In genomic region chr12:3532931-3533702, GRCh38 we compare ENCODE assay signal across 23 cellular contexts. TPM values are rescaled to one million over a fixed set of nuclear protein-coding genes. Genes with fewer than 3 reads are reported as not detected.
"Had no signal": no experiment of that assay in that cellular context is flagged by ENCODE, and none has a peak within 500 bp of the region (broad histone marks: within the 10 kb centered on the region; RNA-seq: fewer than 3 reads in every experiment).

No MANE protein-coding gene starts in this region.

- ATAC-seq: effector memory CD8-positive, alpha-beta T cell; left lobe of liver had no signal

- H3K4me3 Mint-ChIP-seq: activated naive CD8-positive, alpha-beta T cell treated with anti-CD3 and anti-CD28 coated beads for 36 hours; effector memory CD8-positive, alpha-beta T cell; memory B cell; nephron progenitor cell; WTC11 had no signal

- H3K36me3 ChIP-seq: esophagus squamous epithelium, gastrocnemius medialis, sigmoid colon, SJSA1 had no signal

- DNase-seq: activated naive CD4-positive, alpha-beta T cell treated with Interleukin-2 at 50 U/mL for 16 hours; activated naive CD8-positive, alpha-beta T cell treated with anti-CD3 and anti-CD28 coated beads for 36 hours; activated T-cell treated with anti-CD3 and anti-CD28 coated beads, Interleukin-2, amount 50 U/mL, for 48 hours; dermis blood vessel endothelial cell; effector memory CD8-positive, alpha-beta T cell; esophagus squamous epithelium; nephron progenitor cell; sigmoid colon; stimulated activated CD4-positive, alpha-beta T cell treated with anti-CD3 and anti-CD28 coated beads, Interleukin-2, amount 100 ng/mL, for 48 hours; stimulated activated naive CD4-positive, alpha-beta T cell treated with Interleukin-2 at 50 U/mL for 16 hours; T-helper 9 cell had no signal

- H3K4me1 ChIP-seq: esophagus squamous epithelium, SJSA1 had no signal

- H3K27ac Mint-ChIP-seq: activated naive CD8-positive, alpha-beta T cell treated with anti-CD3 and anti-CD28 coated beads for 36 hours; effector memory CD8-positive, alpha-beta T cell; memory B cell; WTC11 had no signal

- H3K36me3 Mint-ChIP-seq: activated naive CD8-positive, alpha-beta T cell treated with anti-CD3 and anti-CD28 coated beads for 36 hours; memory B cell had no signal

- H3K9me3 ChIP-seq: esophagus squamous epithelium, gastrocnemius medialis, sigmoid colon, SJSA1 had no signal

- H3K27me3 ChIP-seq: gastrocnemius medialis, sigmoid colon had no signal

- H3K4me3 ChIP-seq: esophagus squamous epithelium, gastrocnemius medialis, sigmoid colon, SJSA1 had no signal

- H3K4me1 Mint-ChIP-seq: activated naive CD8-positive, alpha-beta T cell treated with anti-CD3 and anti-CD28 coated beads for 36 hours; memory B cell had no signal

- H3K27ac ChIP-seq: esophagus squamous epithelium, sigmoid colon, SJSA1 had no signal

RNA-seq across cellular contexts. Expression of gene PRMT8, which starts 42.1 kb away (rescaled TPM):
- total RNA-seq: activated CD8-positive, alpha-beta memory T cell treated with anti-CD3 and anti-CD28 coated beads for 36 hours; activated naive CD8-positive, alpha-beta T cell treated with anti-CD3 and anti-CD28 coated beads for 36 hours; chondrocyte; dermis blood vessel endothelial cell; esophagus squamous epithelium; gastrocnemius medialis; left lobe of liver; mononuclear cell; myocyte; SJSA1; subcutaneous adipose tissue; T-helper 1 cell treated with Interleukin-12 subunit alpha and Interleukin-12 subunit beta and Interleukin-4 antibody, amounts not matched to agents 30 ng/mL and 1 ng/mL, for 36 hours; ureter had no signal
